ENCODE assay signal across 16 cellular contexts in the genomic region with DNA sequence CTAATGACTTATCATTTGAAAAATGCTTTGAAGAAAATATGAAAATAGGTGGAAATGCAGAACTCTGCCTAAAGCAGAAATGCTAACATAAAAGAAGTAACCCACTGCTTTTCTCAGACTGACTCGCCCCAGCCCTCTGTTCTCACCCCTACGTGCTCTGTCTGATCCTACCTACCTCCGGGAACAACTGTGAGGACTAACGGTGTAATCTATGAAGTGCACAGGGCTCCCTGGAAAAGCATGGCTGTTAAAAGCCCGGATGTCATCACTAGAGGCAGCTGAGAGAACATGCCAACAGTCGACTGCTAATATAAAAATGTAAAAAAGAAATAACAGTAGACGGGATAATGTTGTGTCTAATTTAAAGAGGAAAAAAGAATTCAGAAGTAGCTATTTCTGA.
"Had no signal": no experiment of that assay in that cellular context is flagged by ENCODE, and none has a peak within 500 bp of the region (broad histone marks: within the 10 kb centered on the region; RNA-seq: fewer than 3 reads in every experiment).

No MANE protein-coding gene starts in this region.

- H3K27ac ChIP-seq: ascending aorta, colonic mucosa, right lobe of liver, spleen, upper lobe of left lung had no signal

- H3K27me3 Mint-ChIP-seq: stimulated activated naive CD8-positive, alpha-beta T cell treated with anti-CD3 and anti-CD28 coated beads, Interleukin-15, amount 100 ng/mL, for 72 hours had no signal

- H3K4me3 ChIP-seq: colonic mucosa, right lobe of liver, spleen, upper lobe of left lung had no signal

- H3K27ac Mint-ChIP-seq: natural killer cell; stimulated activated naive CD8-positive, alpha-beta T cell treated with anti-CD3 and anti-CD28 coated beads, Interleukin-15, amount 100 ng/mL, for 72 hours had no signal

- H3K27me3 ChIP-seq: ascending aorta, colonic mucosa, right lobe of liver, spleen, upper lobe of left lung had no signal

- H3K4me1 ChIP-seq: colonic mucosa, right lobe of liver, upper lobe of left lung had no signal

- H3K9me3 ChIP-seq: ascending aorta, colonic mucosa, right lobe of liver, spleen, upper lobe of left lung had no signal

- H3K36me3 ChIP-seq: ascending aorta, colonic mucosa, right lobe of liver, spleen, upper lobe of left lung had no signal

- DNase-seq: activated CD4-positive, alpha-beta T cell treated with anti-CD3 and anti-CD28 coated beads, Interleukin-2, amount 50 U/mL, for 4 hours; activated CD4-positive, CD25-positive, alpha-beta regulatory T cell treated with anti-CD3 and anti-CD28 coated beads, Interleukin-2, amount 50 U/mL, for 72 hours; activated naive CD4-positive, alpha-beta T cell treated with Interleukin-2 at 50 U/mL for 16 hours; activated T-cell treated with anti-CD3 and anti-CD28 coated beads for 4 hours; colonic mucosa; foreskin melanocyte; islet precursor cell; natural killer cell; right lobe of liver; spleen; stimulated activated CD4-positive, alpha-beta T cell treated with anti-CD3 and anti-CD28 coated beads, Interleukin-1b, Interleukin-23, amount 100 ng/mL, for 48 hours; stimulated activated naive CD8-positive, alpha-beta T cell treated with anti-CD3 and anti-CD28 coated beads, Interleukin-15, amount 100 ng/mL, for 72 hours; T-helper 1 cell; T1000; upper lobe of left lung had no signal

- H3K9me3 Mint-ChIP-seq: natural killer cell; stimulated activated naive CD8-positive, alpha-beta T cell treated with anti-CD3 and anti-CD28 coated beads, Interleukin-15, amount 100 ng/mL, for 72 hours had no signal

- H3K36me3 Mint-ChIP-seq: natural killer cell had no signal

- H3K4me3 Mint-ChIP-seq: natural killer cell; stimulated activated naive CD8-positive, alpha-beta T cell treated with anti-CD3 and anti-CD28 coated beads, Interleukin-15, amount 100 ng/mL, for 72 hours had no signal
